1 cellular context compared by ENCODE assay signal in genomic region chr1:171226757-171227370, GRCh38.
TF ChIP-seq lines count a peak whose summit lies in the region.

No MANE protein-coding gene starts in this region.

TF ChIP-seq in H1, 55 proteins besides CTCF, POLR2A, EP300 and RAD21 (continued from another document):
- no peak for TF ChIP-seq RXRA (IDR thresholded peaks at IDR 0.05; ENCODE audit: insufficient read depth, low read depth, low read length)
